1 cellular context compared by ENCODE assay signal in the genomic region with DNA sequence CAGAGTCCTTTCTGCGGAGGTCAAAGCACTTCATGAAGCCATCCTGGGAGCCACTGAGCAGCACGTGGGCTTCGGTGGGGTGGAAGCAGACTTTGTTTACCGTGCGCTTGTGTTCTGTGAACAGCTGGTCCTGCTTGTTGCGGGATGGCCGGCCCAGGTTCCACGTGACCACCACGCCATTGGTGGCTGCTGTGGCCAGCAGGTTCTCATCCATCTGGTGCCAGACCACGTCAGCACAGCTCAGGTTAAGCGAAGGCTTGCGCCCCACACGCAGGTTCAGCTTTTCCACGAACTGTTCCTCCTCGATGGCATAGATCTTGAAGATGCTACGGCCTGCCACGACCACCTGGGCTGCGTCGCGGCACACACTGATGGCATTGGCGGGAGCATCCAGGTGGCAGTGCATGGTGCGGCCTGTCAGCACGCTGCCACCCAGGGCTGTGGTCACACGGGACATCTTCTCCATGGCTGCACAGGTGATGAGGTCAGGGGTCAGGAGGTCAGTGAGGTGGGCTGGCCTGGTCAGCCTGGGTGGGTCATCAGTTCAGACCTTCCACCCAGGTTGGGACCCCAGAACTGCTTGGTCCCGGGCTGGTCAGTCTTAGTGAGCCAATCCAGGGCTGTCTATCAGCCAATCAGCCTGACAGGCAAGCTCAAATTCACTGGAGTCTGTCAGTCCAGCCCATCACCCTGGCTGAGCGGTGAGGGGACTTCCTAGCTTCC.
A peak's percentile ranks its signal among the peaks of the same experiment; 100 is the strongest.
TF ChIP-seq lines count a peak whose summit lies in the region.

No MANE protein-coding gene starts in this region.

TF ChIP-seq in K562, 482 proteins besides CTCF, POLR2A, EP300 and RAD21:
- TF ChIP-seq, protein P1, sequence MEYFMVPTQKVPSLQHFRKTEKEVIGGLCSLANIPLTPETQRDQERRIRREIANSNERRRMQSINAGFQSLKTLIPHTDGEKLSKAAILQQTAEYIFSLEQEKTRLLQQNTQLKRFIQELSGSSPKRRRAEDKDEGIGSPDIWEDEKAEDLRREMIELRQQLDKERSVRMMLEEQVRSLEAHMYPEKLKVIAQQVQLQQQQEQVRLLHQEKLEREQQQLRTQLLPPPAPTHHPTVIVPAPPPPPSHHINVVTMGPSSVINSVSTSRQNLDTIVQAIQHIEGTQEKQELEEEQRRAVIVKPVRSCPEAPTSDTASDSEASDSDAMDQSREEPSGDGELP (CRISPR knock-in tag; IDR thresholded peaks at IDR 0.05; ENCODE audit: borderline replicate concordance), result no peak
- TF ChIP-seq ETS1 (conservative IDR thresholded peaks at IDR 0.05; ENCODE audit: control insufficient read depth, low read depth, low read length) (0 out of 2 replicates have a peak, but pooled peaks have one; percentile 18), ARNT (IDR thresholded peaks at IDR 0.05) (no peak), NR2F6 (CRISPR knock-in tag; IDR thresholded peaks at IDR 0.05) (0 out of 2 replicates have a peak, but pooled peaks have one; percentile 44), ZFP36 (IDR thresholded peaks at IDR 0.05; ENCODE audit: low read depth, low read length, partially characterized antibody) (no peak), ZBTB33 (CRISPR knock-in tag; IDR thresholded peaks at IDR 0.05) (peak; percentile 67; the same call in 1 of the 2 replicates), GMEB1 (CRISPR knock-in tag; IDR thresholded peaks at IDR 0.05) (no peak), CBFB (CRISPR knock-in tag; IDR thresholded peaks at IDR 0.05) (no peak), STAG1 (CRISPR knock-in tag; IDR thresholded peaks at IDR 0.05; ENCODE audit: borderline replicate concordance) (0 out of 2 replicates have a peak, but pooled peaks have one; percentile 6), JUN (IDR thresholded peaks at IDR 0.05; ENCODE audit: borderline replicate concordance, low read depth, low read length) (no peak), JUN (CRISPR knock-in tag; IDR thresholded peaks at IDR 0.05; ENCODE audit: borderline replicate concordance) (peak; percentile 43; the same call in 1 of the 2 replicates), NR2C2 (CRISPR knock-in tag; IDR thresholded peaks at IDR 0.05) (no peak), NR2C2 (tag; IDR thresholded peaks at IDR 0.05) (0 out of 2 replicates have a peak, but pooled peaks have one; percentile 16), NR2C1 (IDR thresholded peaks at IDR 0.05) (peak; percentile 45; the same call in 1 of the 2 replicates), NR2C1 (tag; IDR thresholded peaks at IDR 0.05) (peak; percentile 54), ZC3H4 (CRISPR knock-in tag; IDR thresholded peaks at IDR 0.05; ENCODE audit: borderline replicate concordance) (0 out of 2 replicates have a peak, but pooled peaks have one; percentile 34), ATF1 (CRISPR knock-in tag; IDR thresholded peaks at IDR 0.05) (no peak), ATF1 (tag; IDR thresholded peaks at IDR 0.05) (no peak), CCNT2 (IDR thresholded peaks at IDR 0.05; ENCODE audit: borderline replicate concordance, extremely low read depth, insufficient read length, low read depth, low read length) (no peak), TCF7L2 (IDR thresholded peaks at IDR 0.05; ENCODE audit: low read depth, low read length) (no peak), POLR2G (IDR thresholded peaks at IDR 0.05; ENCODE audit: low read depth, low read length) (peak; percentile 22; the same call in 1 of the 2 replicates)
- TF ChIP-seq, protein P2, sequence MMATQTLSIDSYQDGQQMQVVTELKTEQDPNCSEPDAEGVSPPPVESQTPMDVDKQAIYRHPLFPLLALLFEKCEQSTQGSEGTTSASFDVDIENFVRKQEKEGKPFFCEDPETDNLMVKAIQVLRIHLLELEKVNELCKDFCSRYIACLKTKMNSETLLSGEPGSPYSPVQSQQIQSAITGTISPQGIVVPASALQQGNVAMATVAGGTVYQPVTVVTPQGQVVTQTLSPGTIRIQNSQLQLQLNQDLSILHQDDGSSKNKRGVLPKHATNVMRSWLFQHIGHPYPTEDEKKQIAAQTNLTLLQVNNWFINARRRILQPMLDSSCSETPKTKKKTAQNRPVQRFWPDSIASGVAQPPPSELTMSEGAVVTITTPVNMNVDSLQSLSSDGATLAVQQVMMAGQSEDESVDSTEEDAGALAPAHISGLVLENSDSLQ (IDR thresholded peaks at IDR 0.05), result peak; percentile 44; the same call in 1 of the 2 replicates
- TF ChIP-seq, protein P3, sequence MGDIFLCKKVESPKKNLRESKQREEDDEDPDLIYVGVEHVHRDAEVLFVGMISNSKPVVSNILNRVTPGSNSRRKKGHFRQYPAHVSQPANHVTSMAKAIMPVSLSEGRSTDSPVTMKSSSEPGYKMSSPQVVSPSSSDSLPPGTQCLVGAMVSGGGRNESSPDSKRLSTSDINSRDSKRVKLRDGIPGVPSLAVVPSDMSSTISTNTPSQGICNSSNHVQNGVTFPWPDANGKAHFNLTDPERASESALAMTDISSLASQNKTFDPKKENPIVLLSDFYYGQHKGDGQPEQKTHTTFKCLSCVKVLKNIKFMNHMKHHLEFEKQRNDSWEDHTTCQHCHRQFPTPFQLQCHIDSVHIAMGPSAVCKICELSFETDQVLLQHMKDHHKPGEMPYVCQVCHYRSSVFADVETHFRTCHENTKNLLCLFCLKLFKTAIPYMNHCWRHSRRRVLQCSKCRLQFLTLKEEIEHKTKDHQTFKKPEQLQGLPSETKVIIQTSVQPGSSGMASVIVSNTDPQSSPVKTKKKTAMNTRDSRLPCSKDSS (IDR thresholded peaks at IDR 0.05; ENCODE audit: low read depth, partially characterized antibody), result no peak
